Comparison of ENCODE assay signal across 8 cellular contexts in genomic region chr11:77091146-77091940, GRCh38. TPM values are rescaled to one million over a fixed set of nuclear protein-coding genes. Genes with fewer than 3 reads are reported as not detected.
DNase-seq lines count a peak whose midpoint lies in the region; ATAC-seq and TF ChIP-seq lines count a peak whose summit lies in the region.

No MANE protein-coding gene starts in this region.

- H3K4me3 Mint-ChIP-seq in T-helper 17 cell = no peak overlapping the region

- H3K4me1 ChIP-seq in adipocyte (ENCODE audit: control insufficient read depth, insufficient read depth, low read length) = no peaks in the 10 kb centered on the region

- ATAC-seq in HG02571 (IDR thresholded peaks at IDR 0.05; ENCODE audit: unreplicated experiment) (peak; percentile 71), T-helper 17 cell (peak; percentile 96), left ventricle myocardium superior (peak; percentile 83), HG03520 (IDR thresholded peaks at IDR 0.05; ENCODE audit: unreplicated experiment) (no peak)

- no peaks in the 10 kb centered on the region for H3K27me3 ChIP-seq in adipocyte (replicated peaks; ENCODE audit: control insufficient read depth, insufficient read depth, low read length)

- H3K9ac ChIP-seq in adipocyte (ENCODE audit: low read length) = no peak overlapping the region

- H3K36me3 Mint-ChIP-seq in T-helper 17 cell (ENCODE audit: low read depth) = no peaks in the 10 kb centered on the region

- H3K9me3 ChIP-seq in T-helper 17 cell (ENCODE audit: control insufficient read depth, low read length, poor library complexity, severe bottlenecking) = no peaks in the 10 kb centered on the region
- H3K9me3 ChIP-seq in adipocyte (ENCODE audit: control insufficient read depth, low read length) = no peaks in the 10 kb centered on the region

- peaks cover 17% of the 10 kb centered on the region for H3K36me3 ChIP-seq in adipocyte (ENCODE audit: control insufficient read depth, insufficient read depth, low read length, severe bottlenecking)

- H3K4me3 ChIP-seq in GM12865 (ENCODE audit: low read depth, low read length) = no peak overlapping the region
- H3K4me3 ChIP-seq in adipocyte (ENCODE audit: low read length) = no peak overlapping the region

- intact Hi-C loops in left ventricle myocardium superior (cut with micrococcal nuclease) = loop anchor here (10.0 kb wide), 1 partner anchor 47 kb away; no protein-coding TSS in a partner anchor

- TF ChIP-seq CTCF in GM12865 (IDR thresholded peaks at IDR 0.05; ENCODE audit: insufficient read depth, low read depth, low read length, missing control alignments) = peak; percentile 96

- H3K27ac Mint-ChIP-seq in T-helper 17 cell = peak overlapping the region; percentile 54

- no peaks in the 10 kb centered on the region for H3K27me3 Mint-ChIP-seq in T-helper 17 cell

- H3K4me1 Mint-ChIP-seq in T-helper 17 cell = peaks cover 6% of the 10 kb centered on the region

- DNase-seq in GM12865 (ENCODE audit: low read depth) (peak; percentile 79), NCI-H1417 treated with DMSO at 0.1 percent for 48 hours (lab: John Stamatoyannopoulos, UW) (peak; percentile 29), T-helper 17 cell (peak; percentile 60 to 72 (median 63)), adipocyte (ENCODE audit: low read depth) (peak; percentile 83), left ventricle myocardium superior (peak; percentile 87), retina (peak; percentile 72)

RNA-seq across cellular contexts. Expression of gene OMP, which starts 11.3 kb away (rescaled TPM):
- not detected for total RNA-seq in T-helper 17 cell
- not detected for total RNA-seq in left ventricle myocardium superior

RNA-seq across cellular contexts. Expression of gene CAPN5, which starts 24.6 kb away (rescaled TPM):
- total RNA-seq in T-helper 17 cell = 1 to 10 TPM; 2.5 to 3.0 TPM
- total RNA-seq in left ventricle myocardium superior = 2.5 TPM

RNA-seq across cellular contexts. Expression of gene MYO7A, which starts 36.7 kb away (rescaled TPM):
- total RNA-seq in T-helper 17 cell (1 to 10 TPM in 1 of 2 donors, under 1 TPM in 1; 0.57 to 1.7 TPM), left ventricle myocardium superior (4.6 TPM)

RNA-seq across cellular contexts. Expression of gene B3GNT6, which starts 57.1 kb away (rescaled TPM):
- not detected for total RNA-seq in T-helper 17 cell
- not detected for total RNA-seq in left ventricle myocardium superior

Comparison
In these comparisons a context has a peak if more than half of its experiments do, and no peak if none do; other contexts are left out.
1. DNase-seq: peak in every context shown above with its lines; median percentile 87 in left ventricle myocardium superior; 83 in adipocyte; 79 in GM12865; 72 in retina; 63 in T-helper 17 cell; 29 in NCI-H1417 treated with DMSO at 0.1 percent for 48 hours.